In the genomic region with DNA sequence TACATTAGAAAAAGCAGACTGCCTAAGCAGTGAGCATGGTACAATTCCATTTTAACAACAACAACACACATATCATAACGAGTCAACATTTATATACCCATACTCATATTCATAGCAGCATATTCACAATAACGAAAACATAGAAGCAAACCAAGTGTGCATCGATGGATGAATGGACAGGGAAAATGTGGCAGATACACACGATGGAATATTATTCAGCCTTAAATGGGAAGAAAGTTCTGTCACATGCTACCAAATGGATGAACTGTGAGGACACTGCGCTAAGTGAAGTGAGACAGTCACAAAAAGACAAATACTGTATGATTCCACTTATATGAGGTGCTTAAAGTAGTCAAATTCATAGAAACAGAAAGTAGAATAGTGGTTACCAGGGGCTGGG, we compare ENCODE assay signal across 1 cellular context.
TF ChIP-seq lines count a peak whose summit lies in the region.

No MANE protein-coding gene starts in this region.

TF ChIP-seq in GM12891, 5 proteins besides CTCF, POLR2A, EP300 and RAD21:
- no peak for TF ChIP-seq POU2F2 (IDR thresholded peaks at IDR 0.05; ENCODE audit: low read depth, low read length)
- no peak for TF ChIP-seq POLR2AphosphoS5 (IDR thresholded peaks at IDR 0.05; ENCODE audit: low read depth, low read length)
- no peak for TF ChIP-seq PAX5 (IDR thresholded peaks at IDR 0.05; ENCODE audit: insufficient read depth, low read length, severe bottlenecking)
- TF ChIP-seq SPI1 (IDR thresholded peaks at IDR 0.05; ENCODE audit: low read depth, low read length): no peak
- TF ChIP-seq TAF1 (IDR thresholded peaks at IDR 0.05; ENCODE audit: low read depth, low read length): no peak
